Comparison of ENCODE assay signal across 9 cellular contexts in the genomic region with DNA sequence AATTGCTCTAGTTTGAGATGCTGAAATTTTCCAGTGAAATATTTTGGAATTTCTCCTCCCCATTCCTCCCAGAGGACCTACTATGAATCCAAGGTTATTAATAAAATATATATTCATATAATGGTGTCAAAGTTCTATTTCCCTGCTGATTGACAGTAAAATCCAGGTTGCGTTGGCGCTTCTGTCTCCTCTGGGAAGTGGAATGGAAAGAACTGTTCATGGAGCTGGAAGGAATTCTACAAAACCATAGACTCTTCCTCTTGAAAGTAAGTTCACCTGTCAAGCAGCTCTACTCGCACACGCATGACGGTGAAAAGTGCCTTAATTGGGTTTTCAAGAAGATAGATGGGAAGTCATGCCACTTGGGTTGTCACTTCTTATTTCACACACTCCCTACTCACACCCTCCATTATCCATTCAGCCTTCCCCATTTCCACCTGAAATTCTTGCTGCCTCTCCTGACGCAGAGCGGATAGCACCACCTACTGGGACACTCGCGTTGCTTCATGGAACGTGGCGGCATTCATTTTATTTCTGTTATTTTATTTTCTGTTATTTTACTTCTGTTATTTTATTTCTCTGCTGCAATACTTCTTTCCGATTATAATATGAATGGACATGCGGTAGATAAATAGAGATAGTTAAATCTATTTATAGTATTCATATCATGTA.
DNase-seq lines count a peak whose midpoint lies in the region; ATAC-seq and TF ChIP-seq lines count a peak whose summit lies in the region.
"Had no signal": no experiment of that assay in that cellular context is flagged by ENCODE, and none has a peak within 500 bp of the region (broad histone marks: within the 10 kb centered on the region; RNA-seq: fewer than 3 reads in every experiment).

No MANE protein-coding gene starts in this region.

- no peak overlapping the region for H3K4me3 ChIP-seq in epithelial cell of proximal tubule (ENCODE audit: low read depth, low read length)

- peak; percentile 63 for TF ChIP-seq CTCF in epithelial cell of proximal tubule (conservative IDR thresholded peaks at IDR 0.05; ENCODE audit: low read depth, low read length)

- DNase-seq in NCI-H1092 treated with DMSO at 0.1 percent for 48 hours (lab: John Stamatoyannopoulos, UW) (peak; percentile 31), NCI-H1092 (lab: John Stamatoyannopoulos, UW) (no peak), NCI-H146 (lab: John Stamatoyannopoulos, UW) (peak; percentile 23), epithelial cell of proximal tubule (ENCODE audit: low read depth) (no peak), putamen (ENCODE audit: low spot score) (peak; percentile 5)
- no peak for DNase-seq in stimulated activated naive CD4-positive, alpha-beta T cell treated with Interleukin-2 at 50 U/mL for 16 hours (lab: John Stamatoyannopoulos, UW)
- no peak for DNase-seq in activated CD4-positive, CD25-positive, alpha-beta regulatory T cell treated with anti-CD3 and anti-CD28 coated beads, Interleukin-2, amount 50 U/mL, for 72 hours
- DNase-seq: activated B cell treated with CpG ODN at 0.5 μM for 24 hours had no signal

- no peak for ATAC-seq in GM21619 (IDR thresholded peaks at IDR 0.05; ENCODE audit: unreplicated experiment)

Comparison
In these comparisons a context has a peak if more than half of its experiments do, and no peak if none do; other contexts are left out.
1. DNase-seq: peak in NCI-H1092 treated with DMSO at 0.1 percent for 48 hours (single experiment), NCI-H146 (single experiment) and putamen (single experiment); none in NCI-H1092 (single experiment), epithelial cell of proximal tubule (single experiment), stimulated activated naive CD4-positive, alpha-beta T cell treated with Interleukin-2 at 50 U/mL for 16 hours (single experiment) and activated CD4-positive, CD25-positive, alpha-beta regulatory T cell treated with anti-CD3 and anti-CD28 coated beads, Interleukin-2, amount 50 U/mL, for 72 hours (single experiment).